ENCODE assay signal across 16 cellular contexts in genomic region chr17:62650587-62650986, GRCh38.
"Had no signal": no experiment of that assay in that cellular context is flagged by ENCODE, and none has a peak within 500 bp of the region (broad histone marks: within the 10 kb centered on the region; RNA-seq: fewer than 3 reads in every experiment).

No MANE protein-coding gene starts in this region.

- H3K4me3 ChIP-seq: heart right ventricle had no signal

- H3K9me3 Mint-ChIP-seq: activated T-cell treated with anti-CD3 and anti-CD28 coated beads, Interleukin-2, amount 50 U/mL, for 24 hours had no signal

- DNase-seq: activated CD4-positive, alpha-beta T cell treated with anti-CD3 and anti-CD28 coated beads for 1 hour; activated CD4-positive, alpha-beta T cell treated with anti-CD3 and anti-CD28 coated beads, Interleukin-2, amount 50 U/mL, for 48 hours; activated CD8-positive, alpha-beta memory T cell treated with anti-CD3 and anti-CD28 coated beads, Interleukin-2, amount 10 ng/mL, durations not matched to agents 7 days and 5 days; activated gamma-delta T cell treated with Interleukin-2 at 50 U/mL for 16 hours; activated T-cell treated with anti-CD3 and anti-CD28 coated beads, Interleukin-2, amount 50 U/mL, for 24 hours; foreskin keratinocyte; heart right ventricle; islet precursor cell; mesenchymal stem cell; stimulated activated CD4-positive, alpha-beta T cell treated with anti-CD3 and anti-CD28 coated beads, Interleukin-2, amount 100 ng/mL, for 24 hours; stimulated activated naive CD4-positive, alpha-beta T cell; T-helper 9 cell; trophoblast cell had no signal

- H3K36me3 ChIP-seq: heart right ventricle, neutrophil had no signal

- H3K27ac Mint-ChIP-seq: activated CD8-positive, alpha-beta memory T cell treated with anti-CD3 and anti-CD28 coated beads, Interleukin-2, amount 10 ng/mL, durations not matched to agents 7 days and 5 days; activated T-cell treated with anti-CD3 and anti-CD28 coated beads, Interleukin-2, amount 50 U/mL, for 24 hours; progenitor cell of endocrine pancreas had no signal

- ATAC-seq: activated CD8-positive, alpha-beta memory T cell treated with anti-CD3 and anti-CD28 coated beads, Interleukin-2, amount 10 ng/mL, durations not matched to agents 7 days and 5 days; foreskin keratinocyte; heart right ventricle; right cardiac atrium had no signal

- H3K27me3 ChIP-seq: foreskin keratinocyte had no signal

- H3K4me3 Mint-ChIP-seq: activated CD8-positive, alpha-beta memory T cell treated with anti-CD3 and anti-CD28 coated beads, Interleukin-2, amount 10 ng/mL, durations not matched to agents 7 days and 5 days; activated T-cell treated with anti-CD3 and anti-CD28 coated beads, Interleukin-2, amount 50 U/mL, for 24 hours had no signal

- H3K27ac ChIP-seq: foreskin keratinocyte, heart right ventricle, neutrophil had no signal

- H3K9me3 ChIP-seq: heart right ventricle, neutrophil had no signal
